2 cellular contexts compared by ENCODE assay signal in genomic region chr7:149036676-149037075, GRCh38.
TF ChIP-seq lines count a peak whose summit lies in the region.

No MANE protein-coding gene starts in this region.

TF ChIP-seq in HepG2, 621 proteins besides CTCF, POLR2A, EP300 and RAD21:
- TF ChIP-seq ZNF124 (CRISPR knock-in tag; IDR thresholded peaks at IDR 0.05) (peak; percentile 97), ZNF747 (CRISPR knock-in tag; IDR thresholded peaks at IDR 0.05; ENCODE audit: borderline replicate concordance) (no peak)

TF ChIP-seq in HEK293, 187 proteins besides CTCF, POLR2A, EP300 and RAD21:
- TF ChIP-seq ZNF239 (tag by site-specific recombination; IDR thresholded peaks at IDR 0.05) (no peak), SETDB1 (IDR thresholded peaks at IDR 0.05; ENCODE audit: insufficient read length, low read length) (peak; percentile 68), ZSCAN16 (tag by site-specific recombination; IDR thresholded peaks at IDR 0.05) (no peak), PRDM10 (tag by site-specific recombination; IDR thresholded peaks at IDR 0.05) (no peak)
